Comparison of ENCODE assay signal across 1 cellular context in the genomic region with DNA sequence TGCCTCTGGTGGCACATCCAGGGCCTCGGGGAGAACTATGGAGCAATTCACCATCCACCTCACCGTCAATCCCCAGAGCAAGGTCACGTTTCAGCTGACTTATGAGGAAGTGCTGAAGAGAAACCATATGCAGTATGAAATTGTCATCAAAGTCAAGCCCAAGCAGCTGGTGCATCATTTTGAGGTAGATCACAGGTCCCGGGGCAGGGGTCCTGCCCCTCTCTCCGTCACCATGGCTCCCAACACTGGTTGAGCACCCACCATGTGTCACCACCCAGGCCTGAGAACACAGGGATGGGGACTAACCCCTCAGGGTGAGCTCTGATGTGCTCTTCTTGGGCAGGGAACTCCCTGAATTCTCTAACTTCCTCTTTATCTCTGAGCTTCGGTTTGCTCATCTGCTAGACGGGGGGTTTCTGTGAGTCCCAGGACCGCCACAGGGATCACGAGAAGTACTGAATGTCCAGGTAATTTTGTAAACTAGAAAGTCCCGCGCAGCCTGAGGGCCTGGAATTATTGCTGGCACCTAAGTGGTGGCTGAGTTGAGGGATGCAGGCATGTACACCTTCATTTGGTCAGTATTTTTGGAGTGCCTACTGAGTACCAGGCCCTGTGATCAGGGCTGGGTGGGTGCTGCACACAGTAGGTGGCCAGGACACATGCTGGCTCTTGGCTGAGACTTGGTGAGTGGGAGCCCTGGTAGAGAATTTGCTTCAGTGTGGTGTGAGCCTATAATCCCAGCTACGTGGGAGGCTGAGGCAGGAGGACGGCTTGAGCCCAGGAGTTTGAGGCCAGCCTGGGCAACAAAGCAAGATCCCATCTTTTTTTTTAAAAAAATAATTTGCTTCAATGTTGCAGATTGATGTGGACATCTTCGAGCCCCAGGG.
TF ChIP-seq lines count a peak whose summit lies in the region.

No MANE protein-coding gene starts in this region.

TF ChIP-seq in SK-N-SH, 30 proteins besides CTCF, POLR2A, EP300 and RAD21 (continued from another document):
- TF ChIP-seq, protein P1, sequence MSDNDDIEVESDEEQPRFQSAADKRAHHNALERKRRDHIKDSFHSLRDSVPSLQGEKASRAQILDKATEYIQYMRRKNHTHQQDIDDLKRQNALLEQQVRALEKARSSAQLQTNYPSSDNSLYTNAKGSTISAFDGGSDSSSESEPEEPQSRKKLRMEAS (IDR thresholded peaks at IDR 0.05; ENCODE audit: low read depth) = no peak
- no peak for TF ChIP-seq MEF2A (IDR thresholded peaks at IDR 0.05; ENCODE audit: borderline replicate concordance, low read depth)
